Comparison of ENCODE assay signal across 18 cellular contexts in the genomic region with DNA sequence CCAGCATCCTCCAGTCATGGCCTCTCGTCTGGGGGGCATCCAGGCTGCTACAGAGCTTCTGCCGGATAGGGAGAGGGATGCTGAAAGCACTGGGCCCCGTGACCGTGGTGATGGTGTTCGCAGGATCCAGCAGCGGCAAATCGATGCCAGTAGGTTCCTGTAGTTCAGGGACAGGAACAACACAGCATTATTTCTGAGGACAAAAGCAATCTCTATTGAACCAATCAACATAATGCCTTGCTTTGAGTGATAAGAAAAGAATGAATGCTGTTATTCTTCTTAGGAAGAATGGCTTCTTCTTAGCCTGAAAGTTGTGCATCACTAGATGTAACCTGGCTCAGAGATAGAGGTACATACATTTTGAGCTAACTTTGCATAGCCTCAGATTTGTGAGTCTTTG.
"Had no signal": no experiment of that assay in that cellular context is flagged by ENCODE, and none has a peak within 500 bp of the region (broad histone marks: within the 10 kb centered on the region; RNA-seq: fewer than 3 reads in every experiment).

No MANE protein-coding gene starts in this region.

- H3K9me3 ChIP-seq: ascending aorta, esophagus squamous epithelium, left lung, pancreas, thoracic aorta, upper lobe of left lung had no signal

- DNase-seq: activated B cell treated with CpG ODN at 0.5 μM for 24 hours; activated CD4-positive, alpha-beta memory T cell treated with anti-CD3 and anti-CD28 coated beads for 36 hours; activated CD4-positive, alpha-beta T cell treated with anti-CD3 and anti-CD28 coated beads for 4 hours; activated naive CD4-positive, alpha-beta T cell; activated naive CD8-positive, alpha-beta T cell treated with anti-CD3 and anti-CD28 coated beads for 36 hours; activated T-cell treated with anti-CD3 and anti-CD28 coated beads for 4 hours; cerebellar nuclear complex; effector CD8-positive, alpha-beta T cell; esophagus squamous epithelium; kidney; left lung; mammary epithelial cell; pancreas; T-cell had no signal

- ATAC-seq: activated T-helper 17 cell treated with anti-CD3 and anti-CD28 coated beads, Interleukin-2, amount 50 U/mL, for 72 hours; left lung; pancreas; T-cell had no signal

- H3K4me1 ChIP-seq: ascending aorta, esophagus squamous epithelium, pancreas, upper lobe of left lung had no signal

- H3K36me3 ChIP-seq: ascending aorta, esophagus squamous epithelium, left lung, pancreas, thoracic aorta, upper lobe of left lung had no signal

- H3K27me3 ChIP-seq: ascending aorta, esophagus squamous epithelium, left lung, pancreas, upper lobe of left lung had no signal

- H3K4me3 ChIP-seq: ascending aorta, esophagus squamous epithelium, left lung, pancreas, thoracic aorta, upper lobe of left lung had no signal

- H3K27ac ChIP-seq: ascending aorta, esophagus squamous epithelium, left lung, pancreas, thoracic aorta, upper lobe of left lung had no signal
